ENCODE assay signal across 1 cellular context in genomic region chr9:38064842-38065368, GRCh38.
TF ChIP-seq lines count a peak whose summit lies in the region.

No MANE protein-coding gene starts in this region.

TF ChIP-seq in SK-N-SH, 30 proteins besides CTCF, POLR2A, EP300 and RAD21 (continued from another document):
- no peak for TF ChIP-seq NRF1 (IDR thresholded peaks at IDR 0.05; ENCODE audit: low read depth, low read length)
- TF ChIP-seq POLR2AphosphoS5 (IDR thresholded peaks at IDR 0.05; ENCODE audit: low read depth, low read length) = no peak
- no peak for TF ChIP-seq CHD2 (IDR thresholded peaks at IDR 0.05; ENCODE audit: low read length, partially characterized antibody)
- no peak for TF ChIP-seq USF2 (IDR thresholded peaks at IDR 0.05; ENCODE audit: borderline replicate concordance, low read depth, low read length)
